27 cellular contexts compared by ENCODE assay signal in genomic region chr9:23232831-23233230, GRCh38.
"Had no signal": no experiment of that assay in that cellular context is flagged by ENCODE, and none has a peak within 500 bp of the region (broad histone marks: within the 10 kb centered on the region; RNA-seq: fewer than 3 reads in every experiment).

No MANE protein-coding gene starts in this region.

- H3K4me3 ChIP-seq: coronary artery, dorsolateral prefrontal cortex, esophagus squamous epithelium, gastroesophageal sphincter, heart right ventricle had no signal

- H3K4me1 ChIP-seq: esophagus squamous epithelium, gastroesophageal sphincter, heart right ventricle had no signal

- H3K27me3 ChIP-seq: brain microvascular endothelial cell, dorsolateral prefrontal cortex, esophagus squamous epithelium, gastroesophageal sphincter, heart right ventricle had no signal

- H3K36me3 ChIP-seq: brain microvascular endothelial cell, esophagus squamous epithelium, gastroesophageal sphincter, heart right ventricle, WERI-Rb-1 had no signal

- H3K27ac ChIP-seq: brain microvascular endothelial cell, coronary artery, dorsolateral prefrontal cortex, epithelial cell of prostate, esophagus squamous epithelium, gastroesophageal sphincter, heart right ventricle, WERI-Rb-1 had no signal

- ATAC-seq: activated CD4-positive, CD25-positive, alpha-beta regulatory T cell treated with anti-CD3 and anti-CD28 coated beads, Interleukin-2, amount 50 U/mL, for 24 hours; activated CD8-positive, alpha-beta T cell treated with anti-CD3 and anti-CD28 coated beads for 36 hours; activated T-cell treated with anti-CD3 and anti-CD28 coated beads, Interleukin-2, amount 50 U/mL, for 4 hours; activated T-helper 17 cell treated with anti-CD3 and anti-CD28 coated beads, Interleukin-2, amount 50 U/mL, for 72 hours; gastroesophageal sphincter; heart right ventricle; T-helper 17 cell had no signal

- DNase-seq: activated B cell treated with CpG ODN at 0.5 μM for 24 hours; activated CD4-positive, alpha-beta T cell treated with anti-CD3 and anti-CD28 coated beads for 48 hours; activated CD4-positive, alpha-beta T cell treated with anti-CD3 and anti-CD28 coated beads, Interleukin-2, amount 50 U/mL, for 1 hour; activated CD4-positive, alpha-beta T cell treated with anti-CD3 and anti-CD28 coated beads, Interleukin-2, amount 50 U/mL, for 48 hours; activated CD8-positive, alpha-beta memory T cell treated with anti-CD3 and anti-CD28 coated beads for 24 hours; activated CD8-positive, alpha-beta T cell treated with anti-CD3 and anti-CD28 coated beads for 36 hours; activated effector memory CD4-positive, alpha-beta T cell treated with Interleukin-2 at 50 U/mL for 16 hours; activated gamma-delta T cell treated with Interleukin-2 at 50 U/mL for 16 hours; activated naive CD4-positive, alpha-beta T cell treated with anti-CD3 and anti-CD28 coated beads, Interleukin-2, amount 50 U/mL, for 16 hours; activated naive CD4-positive, alpha-beta T cell treated with Interleukin-2 at 50 U/mL for 16 hours; activated T-cell treated with anti-CD3 and anti-CD28 coated beads, Interleukin-2, amount 50 U/mL, for 4 hours; amniotic stem cell; anterior cingulate cortex; brain microvascular endothelial cell; dorsolateral prefrontal cortex; effector memory CD4-positive, alpha-beta T cell; esophagus squamous epithelium; foreskin melanocyte; heart right ventricle; T-helper 17 cell; T1000; WERI-Rb-1 had no signal

- H3K9me3 ChIP-seq: esophagus squamous epithelium, gastroesophageal sphincter, heart right ventricle had no signal
